Comparison of ENCODE assay signal across 24 cellular contexts in the genomic region with DNA sequence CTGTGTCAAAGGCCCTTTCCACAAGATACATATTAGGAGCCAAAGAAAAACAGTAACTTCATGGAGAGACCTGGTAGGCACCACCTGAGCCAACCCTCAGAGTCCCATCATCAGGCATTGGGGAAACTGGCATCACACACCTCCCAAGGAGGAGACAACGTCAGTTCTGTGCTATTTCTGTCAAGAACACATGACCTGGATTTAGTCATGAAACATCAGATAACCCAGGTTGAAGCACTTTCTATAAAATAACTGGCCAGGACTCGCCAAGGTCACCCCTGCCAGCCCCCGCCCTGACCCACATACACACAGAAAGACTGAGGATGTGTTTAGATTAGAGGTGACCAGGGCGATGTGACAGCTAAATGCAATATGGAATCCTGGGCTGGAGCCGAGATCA. TPM values are rescaled to one million over a fixed set of nuclear protein-coding genes. Genes with fewer than 3 reads are reported as not detected.
"Had no signal": no experiment of that assay in that cellular context is flagged by ENCODE, and none has a peak within 500 bp of the region (broad histone marks: within the 10 kb centered on the region; RNA-seq: fewer than 3 reads in every experiment).

No MANE protein-coding gene starts in this region.

- H3K9me3 Mint-ChIP-seq: activated CD4-positive, alpha-beta memory T cell treated with anti-CD3 and anti-CD28 coated beads, Interleukin-2, amount 10 ng/mL, durations not matched to agents 7 days and 5 days; activated naive CD8-positive, alpha-beta T cell treated with anti-CD3 and anti-CD28 coated beads, Interleukin-2, amount 50 U/mL, for 24 hours; activated T-cell treated with anti-CD3 and anti-CD28 coated beads, Interleukin-2, amount 50 U/mL, for 24 hours; activated T-helper 2 cell treated with anti-CD3 and anti-CD28 coated beads, Interferon-gamma antibody, Interleukin-2, Interleukin-4, amounts not matched to agents 10 μg/mL and 5 μg/mL and 100 μg/mL, durations not matched to agents 14 hours and 24 hours and 36 hours; dendritic cell treated with granulocyte-macrophage colony-stimulating factor and Interleukin-4, amounts not matched to agents 40 ng/mL and 50 ng/mL, for 4 days had no signal

- H3K27ac ChIP-seq: brain microvascular endothelial cell, hepatocyte, psoas muscle, SK-N-MC, transverse colon, WERI-Rb-1 had no signal

- H3K36me3 ChIP-seq: transverse colon, WERI-Rb-1 had no signal

- H2AFZ ChIP-seq: hepatocyte had no signal

- ATAC-seq: activated CD4-positive, alpha-beta T cell treated with anti-CD3 and anti-CD28 coated beads for 36 hours; activated naive CD8-positive, alpha-beta T cell treated with anti-CD3 and anti-CD28 coated beads, Interleukin-2, amount 50 U/mL, for 24 hours; left colon; psoas muscle had no signal

- FAIRE-seq: islet of Langerhans had no signal

- H3K27me3 ChIP-seq: brain microvascular endothelial cell, hepatocyte, transverse colon had no signal

- H3K4me1 ChIP-seq: psoas muscle had no signal

- H3K9me3 ChIP-seq: psoas muscle, transverse colon had no signal

- H3K4me1 Mint-ChIP-seq: activated CD4-positive, alpha-beta memory T cell treated with anti-CD3 and anti-CD28 coated beads, Interleukin-2, amount 10 ng/mL, durations not matched to agents 7 days and 5 days; activated CD4-positive, alpha-beta T cell treated with anti-CD3 and anti-CD28 coated beads for 36 hours; activated naive CD8-positive, alpha-beta T cell treated with anti-CD3 and anti-CD28 coated beads, Interleukin-2, amount 50 U/mL, for 24 hours had no signal

- H3K27ac Mint-ChIP-seq: activated CD4-positive, alpha-beta memory T cell treated with anti-CD3 and anti-CD28 coated beads, Interleukin-2, amount 10 ng/mL, durations not matched to agents 7 days and 5 days; activated CD4-positive, alpha-beta T cell treated with anti-CD3 and anti-CD28 coated beads for 36 hours; activated naive CD8-positive, alpha-beta T cell treated with anti-CD3 and anti-CD28 coated beads, Interleukin-2, amount 50 U/mL, for 24 hours; activated T-cell treated with anti-CD3 and anti-CD28 coated beads, Interleukin-2, amount 50 U/mL, for 24 hours; activated T-helper 2 cell treated with anti-CD3 and anti-CD28 coated beads, Interferon-gamma antibody, Interleukin-2, Interleukin-4, amounts not matched to agents 10 μg/mL and 5 μg/mL and 100 μg/mL, durations not matched to agents 14 hours and 24 hours and 36 hours; dendritic cell treated with granulocyte-macrophage colony-stimulating factor and Interleukin-4, amounts not matched to agents 40 ng/mL and 50 ng/mL, for 4 days had no signal

- H3K4me2 ChIP-seq: hepatocyte had no signal

- H3K4me3 Mint-ChIP-seq: activated CD4-positive, alpha-beta memory T cell treated with anti-CD3 and anti-CD28 coated beads, Interleukin-2, amount 10 ng/mL, durations not matched to agents 7 days and 5 days; activated CD4-positive, alpha-beta T cell treated with anti-CD3 and anti-CD28 coated beads for 36 hours; activated naive CD8-positive, alpha-beta T cell treated with anti-CD3 and anti-CD28 coated beads, Interleukin-2, amount 50 U/mL, for 24 hours; activated T-cell treated with anti-CD3 and anti-CD28 coated beads, Interleukin-2, amount 50 U/mL, for 24 hours; dendritic cell treated with granulocyte-macrophage colony-stimulating factor and Interleukin-4, amounts not matched to agents 40 ng/mL and 50 ng/mL, for 4 days had no signal

- H3K4me3 ChIP-seq: hepatocyte, psoas muscle, SK-N-MC, transverse colon had no signal

- DNase-seq: activated CD4-positive, alpha-beta memory T cell treated with anti-CD3 and anti-CD28 coated beads, Interleukin-2, amount 10 ng/mL, durations not matched to agents 7 days and 5 days; activated CD4-positive, alpha-beta T cell treated with anti-CD3 and anti-CD28 coated beads for 36 hours; activated naive CD4-positive, alpha-beta T cell treated with Interleukin-2 at 50 U/mL for 16 hours; activated naive CD8-positive, alpha-beta T cell treated with anti-CD3 and anti-CD28 coated beads, Interleukin-2, amount 50 U/mL, for 24 hours; activated T-cell treated with anti-CD3 and anti-CD28 coated beads, Interleukin-2, amount 50 U/mL, for 24 hours; anterior cingulate cortex; brain microvascular endothelial cell; cerebellar nuclear complex; effector memory CD4-positive, alpha-beta T cell; left colon; occipital lobe; psoas muscle; stimulated activated CD4-positive, alpha-beta T cell treated with anti-CD3 and anti-CD28 coated beads, Interleukin-12 subunit alpha, Interleukin-12 subunit beta, amount 100 ng/mL, for 4 hours; stimulated activated CD4-positive, alpha-beta T cell treated with anti-CD3 and anti-CD28 coated beads, Interleukin-1b, Interleukin-23, amount 100 ng/mL, for 48 hours; stimulated activated CD8-positive, alpha-beta memory T cell treated with anti-CD3 and anti-CD28 coated beads, Interleukin-4, amount 100 ng/mL, for 48 hours; stimulated activated naive CD4-positive, alpha-beta T cell; transverse colon; WERI-Rb-1 had no signal

RNA-seq across cellular contexts. Expression of a gene that starts 35.6 kb away (rescaled TPM):
- total RNA-seq: activated CD4-positive, alpha-beta memory T cell treated with anti-CD3 and anti-CD28 coated beads, Interleukin-2, amount 10 ng/mL, durations not matched to agents 7 days and 5 days; activated T-helper 2 cell treated with anti-CD3 and anti-CD28 coated beads, Interferon-gamma antibody, Interleukin-2, Interleukin-4, amounts not matched to agents 10 μg/mL and 5 μg/mL and 100 μg/mL, durations not matched to agents 14 hours and 24 hours and 36 hours; T-helper 2 cell treated with Interferon-gamma antibody and Interleukin-4, amounts not matched to agents 100 ng/mL and 5 ng/mL, for 36 hours had no signal

RNA-seq across cellular contexts. Expression of a gene that starts 35.8 kb away (rescaled TPM):
- total RNA-seq: activated CD4-positive, alpha-beta memory T cell treated with anti-CD3 and anti-CD28 coated beads, Interleukin-2, amount 10 ng/mL, durations not matched to agents 7 days and 5 days; activated CD4-positive, alpha-beta T cell treated with anti-CD3 and anti-CD28 coated beads for 36 hours; activated T-helper 2 cell treated with anti-CD3 and anti-CD28 coated beads, Interferon-gamma antibody, Interleukin-2, Interleukin-4, amounts not matched to agents 10 μg/mL and 5 μg/mL and 100 μg/mL, durations not matched to agents 14 hours and 24 hours and 36 hours; T-helper 2 cell treated with Interferon-gamma antibody and Interleukin-4, amounts not matched to agents 100 ng/mL and 5 ng/mL, for 36 hours had no signal
